In the genomic region with DNA sequence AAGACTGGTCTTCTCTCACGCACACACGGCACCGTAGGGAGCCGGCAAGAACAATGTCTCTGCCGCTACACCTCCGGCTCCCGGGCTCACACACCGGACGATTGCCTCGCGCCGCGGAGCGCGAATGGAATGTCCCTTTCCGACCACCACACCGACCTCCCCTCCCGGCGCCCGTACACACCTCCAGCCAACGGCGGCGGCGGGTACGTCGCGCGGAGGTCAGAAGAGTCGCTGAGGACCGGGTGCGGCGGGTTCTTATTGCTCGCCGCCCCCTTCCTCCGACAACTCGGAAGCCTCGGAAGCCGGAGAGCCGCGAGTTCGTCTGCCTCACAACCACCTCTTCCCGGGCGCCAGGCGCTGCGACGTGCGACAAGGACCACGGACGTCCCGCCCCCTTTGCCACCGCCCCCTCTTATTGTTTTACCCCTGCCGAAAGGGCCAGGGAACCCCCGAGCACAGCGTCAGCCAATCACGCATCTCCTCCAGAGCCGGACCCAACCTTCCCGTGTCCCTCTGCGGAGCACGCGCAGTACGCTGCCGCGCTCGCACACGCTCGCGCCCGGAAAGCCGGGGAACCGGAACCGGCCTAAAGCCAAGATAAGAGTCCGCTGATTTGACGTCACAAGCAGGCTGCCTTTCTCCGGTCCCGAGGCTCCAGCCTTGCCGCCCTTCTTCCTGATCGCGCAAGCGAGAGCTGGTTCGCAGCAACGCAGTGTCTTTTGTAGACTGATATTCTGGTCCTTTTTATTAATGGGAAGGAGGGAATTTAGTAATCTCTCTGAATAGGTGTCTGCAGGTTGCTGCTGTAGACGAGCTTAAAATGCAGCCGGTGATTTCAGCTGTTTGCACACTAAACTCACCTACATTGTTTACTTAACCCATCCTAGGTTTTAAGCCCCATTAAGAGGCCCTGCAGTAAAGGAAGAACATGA, we compare ENCODE assay signal across 8 cellular contexts. TPM values are rescaled to one million over a fixed set of nuclear protein-coding genes. Genes with fewer than 3 reads are reported as not detected.
A peak's percentile ranks its signal among the peaks of the same experiment; 100 is the strongest.
DNase-seq lines count a peak whose midpoint lies in the region; ATAC-seq and TF ChIP-seq lines count a peak whose summit lies in the region.

TSS of gene G3BP2 (minus strand) at position 385 of the 932 bp plus-strand sequence. CDS start 11,386 bp downstream, outside the sequence.

- H3K36me3 ChIP-seq in heart left ventricle, result no peaks in the 10 kb centered on the region

- H3K9me3 Mint-ChIP-seq in type B pancreatic cell, result no peaks in the 10 kb centered on the region

- in situ Hi-C loops in GM13976 (cut with MboI; ENCODE audit: low sequenced_read_pairs, unreplicated experiment), result no loop called here

- peak; percentile 69 to 87 for TF ChIP-seq POLR2A in heart left ventricle (IDR thresholded peaks at IDR 0.05)

- H3K36me3 Mint-ChIP-seq in type B pancreatic cell, result no peaks in the 10 kb centered on the region

- no peaks in the 10 kb centered on the region for H3K9me3 ChIP-seq in heart left ventricle

- peak within 1 kb of the TSS; percentile 74 to 100 (median 83) for H3K4me3 ChIP-seq in heart left ventricle

- no peaks in the 10 kb centered on the region for H3K27me3 Mint-ChIP-seq in type B pancreatic cell

- peak within 1 kb of the TSS; percentile 83 to 99 (median 96) for H3K27ac ChIP-seq in heart left ventricle

- H3K4me1 Mint-ChIP-seq in type B pancreatic cell (ENCODE audit: unreplicated experiment), result peaks cover 35% of the 10 kb centered on the region

- H3K27me3 ChIP-seq in heart left ventricle, result no peaks in the 10 kb centered on the region

- 0 to 2% (median 1%) methylated on average over 41 to 83 of the region's 83 CpGs for WGBS in heart left ventricle, 4 donors

- peak within 1 kb of the TSS; percentile 99 for H3K27ac Mint-ChIP-seq in type B pancreatic cell

- H3K4me1 ChIP-seq in heart left ventricle, result peaks cover 0 to 47% (median 31%) of the 10 kb centered on the region in 12 donors

- peak; percentile 90 for ATAC-seq in HG02870 (IDR thresholded peaks at IDR 0.05; ENCODE audit: unreplicated experiment)
- ATAC-seq in heart left ventricle, result peak; percentile 99 to 100 (median 99)

- TF ChIP-seq CTCF in GM13976 (IDR thresholded peaks at IDR 0.05; ENCODE audit: borderline replicate concordance, control extremely low read depth, extremely low read depth, insufficient read depth, missing control alignments) (no peak), heart left ventricle (IDR thresholded peaks at IDR 0.05) (peak in 1 of 12 donors; percentile 8), type B pancreatic cell (conservative IDR thresholded peaks at IDR 0.05) (no peak)

- H3K4me3 Mint-ChIP-seq in type B pancreatic cell, result peak within 1 kb of the TSS; percentile 99

- peak; percentile 98 for DNase-seq in GM13976 (ENCODE audit: low spot score)
- DNase-seq in NCI-H146 treated with DMSO at 0.1 percent for 48 hours (lab: John Stamatoyannopoulos, UW; ENCODE audit: unreplicated experiment), result peak; percentile 96
- DNase-seq in amniotic epithelial cell (ENCODE audit: low read depth), result peak; percentile 96
- DNase-seq in heart left ventricle, result peak; percentile 98 to 99 (median 99)
- DNase-seq in pons (ENCODE audit: low spot score), result peak; percentile 99
- DNase-seq in type B pancreatic cell (ENCODE audit: extremely low spot score, unreplicated experiment), result peak; percentile 96

- intact Hi-C loops in T-helper 1 cell treated with Interleukin-12 subunit alpha and Interleukin-12 subunit beta and Interleukin-4 antibody, amounts not matched to agents 30 ng/mL and 1 ng/mL, for 36 hours (cut with micrococcal nuclease), result loop anchor here (1.0 to 5.0 kb wide), 11 partner anchors 18 to 1484 kb away; partner anchors contain the start of genes CCNG2, CDKL2, NUP54 and RCHY1
- intact Hi-C loops in heart left ventricle (cut with DNase I), result loop anchor here in 9 of 10 donors (1.0 to 10.0 kb wide), 6 partner anchors 49 to 172 kb away; partner anchors contain the start of genes USO1 (in 9 of the 9), RCHY1 (in 2 of the 9) and THAP6 (in 2 of the 9)

RNA-seq across cellular contexts. Expression of gene G3BP2, which starts in this region (rescaled TPM):
- 146 and 162 TPM in 2 replicates for total RNA-seq in T-helper 1 cell treated with Interleukin-12 subunit alpha and Interleukin-12 subunit beta and Interleukin-4 antibody, amounts not matched to agents 30 ng/mL and 1 ng/mL, for 36 hours
- total RNA-seq in heart left ventricle (100 to 1,000 TPM in 2 of 9 donors, 10 to 100 TPM in 7; 70.8 to 126 (median 87.6) TPM), type B pancreatic cell (ENCODE audit: low replicate concordance) (129 and 133 TPM in 2 replicates)
- 10 to 100 TPM; 13.0 to 57.4 TPM for polyA plus RNA-seq in heart left ventricle

Comparison
In these comparisons a context has a peak if more than half of its experiments do, and no peak if none do; other contexts are left out.
1. Peak in every context shown above with its lines: DNase-seq, ATAC-seq, H3K4me3 ChIP-seq and H3K27ac ChIP-seq.